12 cellular contexts compared by ENCODE assay signal in genomic region chr20:36217226-36217625, GRCh38. TPM values are rescaled to one million over a fixed set of nuclear protein-coding genes. Genes with fewer than 3 reads are reported as not detected.
DNase-seq lines count a peak whose midpoint lies in the region; ATAC-seq and TF ChIP-seq lines count a peak whose summit lies in the region.
"Had no signal": no experiment of that assay in that cellular context is flagged by ENCODE, and none has a peak within 500 bp of the region (broad histone marks: within the 10 kb centered on the region; RNA-seq: fewer than 3 reads in every experiment).

No MANE protein-coding gene starts in this region.

- BruUV-seq in mammary epithelial cell (replicated peaks; lab: Mats Ljungman, UMichigan) (no TSS peak), PC-3 (replicated peaks; lab: Mats Ljungman, UMichigan) (no TSS peak)

- in situ Hi-C loops in T47D (cut with HindIII; ENCODE audit: low pct_unique_long_range_greater_than_20kb, low sequenced_read_pairs) = no loop called here
- in situ Hi-C loops in mammary epithelial cell (cut with MboI; ENCODE audit: low sequenced_read_pairs in 2 of 2) = no loop called here

- dilution Hi-C loops in mammary epithelial cell (cut with HindIII; ENCODE audit: low sequenced_read_pairs) = no loop called here

- H3K36me3 ChIP-seq in mammary epithelial cell (ENCODE audit: insufficient read depth, low read length) (no peaks in the 10 kb centered on the region), PC-3 (ENCODE audit: low read depth, low read length) (no peaks in the 10 kb centered on the region), colonic mucosa (no peaks in the 10 kb centered on the region)

- H3K9ac ChIP-seq in mammary epithelial cell (ENCODE audit: insufficient read depth, low read length) = no peak overlapping the region
- no peak overlapping the region for H3K9ac ChIP-seq in PC-3 (ENCODE audit: low read length)
- H3K9ac ChIP-seq in colonic mucosa (ENCODE audit: low read depth in 2 of 2, low read length in 2 of 2) = no peak overlapping the region

- no peaks in the 10 kb centered on the region for H3F3A ChIP-seq in PC-3 (ENCODE audit: low read length, unreplicated experiment)

- no peaks in the 10 kb centered on the region for H3K79me2 ChIP-seq in mammary epithelial cell (ENCODE audit: insufficient read depth, low read length)
- H3K79me2 ChIP-seq in PC-3 (ENCODE audit: low read length) = no peaks in the 10 kb centered on the region

- peak; percentile 84 for ATAC-seq in PC-3
- peak; percentile 39 for ATAC-seq in foreskin keratinocyte
- no peak for ATAC-seq in GM18502 (IDR thresholded peaks at IDR 0.05; ENCODE audit: poor library complexity, unreplicated experiment)
- ATAC-seq: activated T-cell treated with anti-CD3 and anti-CD28 coated beads, Interleukin-2, amount 50 U/mL, for 72 hours had no signal

- H3K4me1 ChIP-seq in mammary epithelial cell (ENCODE audit: insufficient read depth, low read length) (no peaks in the 10 kb centered on the region), PC-3 (ENCODE audit: insufficient read depth, low read length) (no peaks in the 10 kb centered on the region), foreskin keratinocyte (no peaks in the 10 kb centered on the region), colonic mucosa (no peaks in the 10 kb centered on the region)

- H3K9me2 ChIP-seq in PC-3 (replicated peaks; ENCODE audit: low read length) = no peaks in the 10 kb centered on the region

- POLR2A ChIA-PET in PC-3 (lab: Charles Lee; ENCODE audit: unreplicated experiment) = no interaction called here

- CTCF ChIA-PET in mammary epithelial cell (lab: Charles Lee; ENCODE audit: low non-redundant PET) (no interaction called here), PC-3 (lab: Charles Lee) (interaction anchor here (1.4 kb wide), 1 partner anchor 15 kb away, joined by 6 read pairs; no protein-coding TSS in a partner anchor)

- H3K9me3 ChIP-seq in mammary epithelial cell (replicated peaks; ENCODE audit: insufficient read depth, low read length) = no peaks in the 10 kb centered on the region
- no peaks in the 10 kb centered on the region for H3K9me3 ChIP-seq in PC-3 (ENCODE audit: low read length)
- no peaks in the 10 kb centered on the region for H3K9me3 ChIP-seq in colonic mucosa

- no peak overlapping the region for H3K4me2 ChIP-seq in mammary epithelial cell (ENCODE audit: insufficient read depth, low read depth, low read length)
- no peak overlapping the region for H3K4me2 ChIP-seq in PC-3 (ENCODE audit: low read length)

- DNase-seq in T47D (ENCODE audit: low read depth in 1 of 2, low spot score in 1 of 2) = peak; percentile 63 to 83
- no peak for DNase-seq in mammary epithelial cell
- peak; percentile 36 for DNase-seq in PC-3
- DNase-seq in foreskin keratinocyte = no peak
- no peak for DNase-seq in NCI-H1092 (lab: John Stamatoyannopoulos, UW)
- no peak for DNase-seq in colonic mucosa
- DNase-seq in DMS79 (lab: John Stamatoyannopoulos, UW) = no peak
- DNase-seq: activated CD4-positive, alpha-beta T cell treated with anti-CD3 and anti-CD28 coated beads, Interleukin-2, amount 10 ng/mL, durations not matched to agents 24 days and 14 days; activated T-cell treated with anti-CD3 and anti-CD28 coated beads, Interleukin-2, amount 50 U/mL, for 72 hours; DMS79 treated with DMSO at 0.1 percent for 48 hours; NCI-H187 had no signal

- H2AFZ ChIP-seq in mammary epithelial cell (ENCODE audit: low read depth, low read length) = no peak overlapping the region
- no peak overlapping the region for H2AFZ ChIP-seq in PC-3 (ENCODE audit: low read length)

- no peak overlapping the region for H3K27ac ChIP-seq in mammary epithelial cell (ENCODE audit: insufficient read depth, low read depth, low read length)
- H3K27ac ChIP-seq in PC-3 (ENCODE audit: low read length) = no peak overlapping the region
- no peak overlapping the region for H3K27ac ChIP-seq in foreskin keratinocyte
- no peak overlapping the region for H3K27ac ChIP-seq in colonic mucosa

- H4K20me1 ChIP-seq in mammary epithelial cell (ENCODE audit: insufficient read depth, low read length) (no peaks in the 10 kb centered on the region), PC-3 (ENCODE audit: low read length) (no peaks in the 10 kb centered on the region)

- no peaks in the 10 kb centered on the region for H3K27me3 ChIP-seq in mammary epithelial cell (ENCODE audit: insufficient read depth, low read length)
- no peaks in the 10 kb centered on the region for H3K27me3 ChIP-seq in PC-3 (ENCODE audit: low read length)
- H3K27me3 ChIP-seq in foreskin keratinocyte = peaks cover 2% of the 10 kb centered on the region
- no peaks in the 10 kb centered on the region for H3K27me3 ChIP-seq in colonic mucosa

- 65% methylated on average over 4 of the region's 4 CpGs for WGBS in mammary epithelial cell (ENCODE audit: low coverage, missing lambda C conversion rate)

- TF ChIP-seq CTCF in mammary epithelial cell (conservative IDR thresholded peaks at IDR 0.05 in 1 of 2, IDR thresholded peaks at IDR 0.05 in 1 of 2; ENCODE audit: extremely low read depth in 1 of 2, insufficient read depth in 1 of 2, low read depth in 1 of 2, low read length in 2 of 2) = peak in 1 of 2 donors; percentile 11
- TF ChIP-seq CTCF in PC-3 (conservative IDR thresholded peaks at IDR 0.05; ENCODE audit: low read depth, low read length) = peak; percentile 55
- peak; percentile 40 for TF ChIP-seq CTCF in foreskin keratinocyte (conservative IDR thresholded peaks at IDR 0.05)
- no peak for TF ChIP-seq CTCF in colonic mucosa (IDR thresholded peaks at IDR 0.05)

- intact Hi-C loops in mammary epithelial cell (cut with micrococcal nuclease) = loop anchor here (10.0 kb wide), 2 partner anchors 388 to 668 kb away; partner anchors contain the start of gene RAB5IF
- intact Hi-C loops in PC-3 (cut with micrococcal nuclease) = no loop called here
- intact Hi-C loops in colonic mucosa (cut with DNase I) = no loop called here

- H3K4me3 ChIP-seq in mammary epithelial cell (replicated peaks in 1 of 3; ENCODE audit: insufficient read depth in 1 of 3, low read depth in 2 of 3, low read length in 3 of 3) (no peak overlapping the region), PC-3 (ENCODE audit: low read length) (no peak overlapping the region), colonic mucosa (no peak overlapping the region)

RNA-seq across cellular contexts. Expression of gene AAR2, which starts 19.1 kb away (rescaled TPM):
- total RNA-seq in mammary epithelial cell (10 to 100 TPM; 20.9 to 29.3 TPM), PC-3 (2014; rRNA removed) (39.4 and 41.1 TPM in 2 replicates), foreskin keratinocyte (19.6 and 20.1 TPM in 2 replicates), colonic mucosa (10 to 100 TPM; 16.1 to 19.9 TPM)
- polyA plus RNA-seq in mammary epithelial cell (26.8 TPM), foreskin keratinocyte (20.8 and 21.6 TPM in 2 replicates)
- 19.4 TPM for polyA minus RNA-seq in mammary epithelial cell

Comparison
In these comparisons a context has a peak if more than half of its experiments do, and no peak if none do; other contexts are left out.
1. DNase-seq: peak in T47D (2 of 2) and PC-3 (single experiment); none in mammary epithelial cell (single experiment), foreskin keratinocyte (0 of 2), NCI-H1092 (single experiment), colonic mucosa (single experiment) and DMS79 (single experiment).